ENCODE assay signal across 8 cellular contexts in the genomic region with DNA sequence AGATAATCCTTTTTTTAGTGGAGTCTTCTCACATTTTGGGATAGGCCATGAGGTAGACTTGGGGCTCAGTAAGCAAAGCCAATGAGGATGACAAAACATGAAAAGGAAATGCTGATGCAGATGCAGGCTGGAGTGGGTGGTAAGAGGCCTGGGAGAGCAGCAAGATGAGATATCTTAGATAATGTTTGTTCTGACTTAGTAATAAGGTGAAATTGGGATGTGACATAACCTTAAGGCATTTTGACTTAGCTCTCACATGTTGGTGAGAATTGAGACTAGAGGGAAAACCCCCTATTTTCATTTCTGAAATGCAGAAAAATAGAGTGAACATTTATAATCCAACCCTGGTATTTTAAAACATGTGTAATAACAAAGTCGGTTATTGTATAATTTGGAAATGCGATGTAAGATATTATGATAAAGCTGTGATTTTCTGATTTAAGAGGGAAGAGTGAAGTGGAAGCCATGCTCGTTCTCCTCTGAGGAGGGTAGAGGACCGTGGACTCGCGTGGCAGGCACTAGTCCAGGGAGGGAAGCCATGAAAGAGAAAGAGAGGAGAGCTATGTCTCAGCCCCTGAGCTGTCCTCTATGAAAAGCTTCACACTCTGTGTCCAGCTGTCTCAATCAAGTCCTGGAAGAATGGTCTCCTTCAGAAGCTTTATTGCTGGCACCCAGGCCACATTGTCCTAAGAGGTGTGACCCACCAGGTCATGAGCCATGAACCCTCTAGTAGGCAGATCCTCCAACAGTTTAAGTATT. TPM values are rescaled to one million over a fixed set of nuclear protein-coding genes. Genes with fewer than 3 reads are reported as not detected.
DNase-seq lines count a peak whose midpoint lies in the region; ATAC-seq and TF ChIP-seq lines count a peak whose summit lies in the region.

No MANE protein-coding gene starts in this region.

- H3K4me1 ChIP-seq in vagina, result peaks cover 9% of the 10 kb centered on the region
- no peaks in the 10 kb centered on the region for H3K4me1 ChIP-seq in ovary (ENCODE audit: insufficient read depth)

- H3K27me3 ChIP-seq in vagina, result no peaks in the 10 kb centered on the region
- no peaks in the 10 kb centered on the region for H3K27me3 ChIP-seq in ovary

- peak overlapping the region; percentile 69 for H3K4me3 Mint-ChIP-seq in stimulated activated naive CD8-positive, alpha-beta T cell treated with anti-CD3 and anti-CD28 coated beads, Interleukin-15, Interleukin-2, amounts not matched to agents 100 ng/mL and 50 ng/mL, for 24 hours

- no peak for TF ChIP-seq EP300 in ovary (IDR thresholded peaks at IDR 0.05)

- WGBS in ovary, 3 donors, result 93 to 95% (median 95%) methylated on average over 6 of the region's 6 CpGs

- no peaks in the 10 kb centered on the region for H3K36me3 Mint-ChIP-seq in stimulated activated naive CD8-positive, alpha-beta T cell treated with anti-CD3 and anti-CD28 coated beads, Interleukin-15, Interleukin-2, amounts not matched to agents 100 ng/mL and 50 ng/mL, for 24 hours (ENCODE audit: low read depth)

- H3K4me3 ChIP-seq in vagina (no peak overlapping the region), ovary (no peak overlapping the region)

- H3K9me3 Mint-ChIP-seq in stimulated activated naive CD8-positive, alpha-beta T cell treated with anti-CD3 and anti-CD28 coated beads, Interleukin-15, Interleukin-2, amounts not matched to agents 100 ng/mL and 50 ng/mL, for 24 hours, result no peaks in the 10 kb centered on the region

- H3K36me3 ChIP-seq in vagina, result no peaks in the 10 kb centered on the region
- H3K36me3 ChIP-seq in ovary, result no peaks in the 10 kb centered on the region

- TF ChIP-seq CTCF in vagina (IDR thresholded peaks at IDR 0.05), result no peak
- TF ChIP-seq CTCF in ovary (IDR thresholded peaks at IDR 0.05), result no peak

- peak overlapping the region; percentile 82 for H3K27ac Mint-ChIP-seq in stimulated activated naive CD8-positive, alpha-beta T cell treated with anti-CD3 and anti-CD28 coated beads, Interleukin-15, Interleukin-2, amounts not matched to agents 100 ng/mL and 50 ng/mL, for 24 hours

- H3K27ac ChIP-seq in vagina (no peak overlapping the region), ovary (no peak overlapping the region)

- intact Hi-C loops in vagina (cut with DNase I) (no loop called here), ovary (cut with DNase I) (no loop called here)

- H3K9me3 ChIP-seq in vagina (no peaks in the 10 kb centered on the region), ovary (no peaks in the 10 kb centered on the region)

- peak; percentile 44 for DNase-seq in activated naive CD4-positive, alpha-beta T cell treated with Interleukin-2 at 50 U/mL for 16 hours
- DNase-seq in activated naive CD4-positive, alpha-beta T cell (lab: John Stamatoyannopoulos, UW), result no peak
- DNase-seq in activated T-cell treated with anti-CD3 and anti-CD28 coated beads, Interleukin-2, amount 50 U/mL, for 48 hours, result peak; percentile 42 to 54
- DNase-seq in NCI-H1694 (lab: John Stamatoyannopoulos, UW), result no peak
- DNase-seq in vagina (ENCODE audit: extremely low spot score in 2 of 2), result no peak
- no peak for DNase-seq in ovary

- H3K27me3 Mint-ChIP-seq in stimulated activated naive CD8-positive, alpha-beta T cell treated with anti-CD3 and anti-CD28 coated beads, Interleukin-15, Interleukin-2, amounts not matched to agents 100 ng/mL and 50 ng/mL, for 24 hours, result no peaks in the 10 kb centered on the region

- H3K4me1 Mint-ChIP-seq in stimulated activated naive CD8-positive, alpha-beta T cell treated with anti-CD3 and anti-CD28 coated beads, Interleukin-15, Interleukin-2, amounts not matched to agents 100 ng/mL and 50 ng/mL, for 24 hours (ENCODE audit: low read depth), result peaks cover 90% of the 10 kb centered on the region

- no peak for TF ChIP-seq POLR2A in vagina (IDR thresholded peaks at IDR 0.05)
- no peak for TF ChIP-seq POLR2A in ovary (IDR thresholded peaks at IDR 0.05)

- ATAC-seq in HG02943 (IDR thresholded peaks at IDR 0.05; ENCODE audit: low read depth, unreplicated experiment), result peak; percentile 33

RNA-seq across cellular contexts. Expression of gene ST7, which starts 57.3 kb away (rescaled TPM):
- total RNA-seq in vagina, result 15.2 TPM
- 10 to 100 TPM; 16.4 to 28.5 (median 18.8) TPM for total RNA-seq in ovary
- polyA plus RNA-seq in ovary, result 10 to 100 TPM; 14.1 to 37.7 TPM

Comparison
In these comparisons a context has a peak if more than half of its experiments do, and no peak if none do; other contexts are left out.
1. DNase-seq: peak in activated naive CD4-positive, alpha-beta T cell treated with Interleukin-2 at 50 U/mL for 16 hours (single experiment) and activated T-cell treated with anti-CD3 and anti-CD28 coated beads, Interleukin-2, amount 50 U/mL, for 48 hours (2 of 2); none in activated naive CD4-positive, alpha-beta T cell (0 of 4), NCI-H1694 (single experiment), vagina (0 of 2) and ovary (0 of 5).